ENCODE assay signal across 1 cellular context in genomic region chr2:65055427-65056214, GRCh38.
TF ChIP-seq lines count a peak whose summit lies in the region.

No MANE protein-coding gene starts in this region.

TF ChIP-seq in SK-N-SH, 30 proteins besides CTCF, POLR2A, EP300 and RAD21 (continued from another document):
- TF ChIP-seq ZBTB33 (IDR thresholded peaks at IDR 0.05; ENCODE audit: borderline replicate concordance, low read depth) (no peak), NRF1 (IDR thresholded peaks at IDR 0.05; ENCODE audit: low read depth, low read length) (no peak), NFIC (IDR thresholded peaks at IDR 0.05; ENCODE audit: borderline replicate concordance) (no peak), FOXJ3 (CRISPR knock-in tag; IDR thresholded peaks at IDR 0.05) (no peak), CHD2 (IDR thresholded peaks at IDR 0.05; ENCODE audit: low read length, partially characterized antibody) (no peak), MXI1 (IDR thresholded peaks at IDR 0.05; ENCODE audit: low read depth, low read length) (peak; percentile 68), MAX (IDR thresholded peaks at IDR 0.05; ENCODE audit: low read depth) (peak; percentile 72; the same call in 1 of the 2 replicates), SIN3A (IDR thresholded peaks at IDR 0.05; ENCODE audit: borderline replicate concordance, low read depth, low read length) (no peak), YY1 (IDR thresholded peaks at IDR 0.05; ENCODE audit: low read depth) (no peak), TEAD4 (IDR thresholded peaks at IDR 0.05; ENCODE audit: borderline replicate concordance, insufficient read depth) (no peak), EZH2phosphoT487 (IDR thresholded peaks at IDR 0.05; ENCODE audit: borderline replicate concordance, low read depth) (no peak), USF2 (IDR thresholded peaks at IDR 0.05; ENCODE audit: borderline replicate concordance, low read depth, low read length) (no peak), USF1 (IDR thresholded peaks at IDR 0.05; ENCODE audit: borderline replicate concordance, low read depth) (0 out of 2 replicates have a peak, but pooled peaks have one; percentile 8), FOXM1 (IDR thresholded peaks at IDR 0.05; ENCODE audit: low read depth) (no peak), PBX3 (IDR thresholded peaks at IDR 0.05) (no peak), RFX5 (IDR thresholded peaks at IDR 0.05; ENCODE audit: low read length) (no peak)
